In genomic region chr2:221549143-221549542, GRCh38 we compare ENCODE assay signal across 14 cellular contexts. TPM values are rescaled to one million over a fixed set of nuclear protein-coding genes. Genes with fewer than 3 reads are reported as not detected.
DNase-seq lines count a peak whose midpoint lies in the region; ATAC-seq, FAIRE-seq and TF ChIP-seq lines count a peak whose summit lies in the region.
"Had no signal": no experiment of that assay in that cellular context is flagged by ENCODE, and none has a peak within 500 bp of the region (broad histone marks: within the 10 kb centered on the region; RNA-seq: fewer than 3 reads in every experiment).

No MANE protein-coding gene starts in this region.

- H3K4me1 ChIP-seq in astrocyte (ENCODE audit: insufficient read depth, low read length), result no peaks in the 10 kb centered on the region
- H3K4me1 ChIP-seq: adrenal gland had no signal

- H3K27ac Mint-ChIP-seq in astrocyte (ENCODE audit: unreplicated experiment), result no peak overlapping the region

- H3K36me3 Mint-ChIP-seq in astrocyte (ENCODE audit: low read depth, unreplicated experiment), result peaks cover 7% of the 10 kb centered on the region

- no peaks in the 10 kb centered on the region for H3K79me2 ChIP-seq in astrocyte (ENCODE audit: insufficient read depth, low read length)

- FAIRE-seq in astrocyte (lab: Jason Lieb, UNC), result peak; percentile 20
- FAIRE-seq: endothelial cell of umbilical vein had no signal

- no peaks in the 10 kb centered on the region for H3K27me3 ChIP-seq in astrocyte (ENCODE audit: insufficient read depth, low read length)

- H3K9ac ChIP-seq in astrocyte (ENCODE audit: low read length), result no peak overlapping the region

- no peak overlapping the region for H3K27ac ChIP-seq in astrocyte (ENCODE audit: low read depth, low read length)
- H3K27ac ChIP-seq: adrenal gland, C4-2B had no signal

- DNase-seq in astrocyte (ENCODE audit: low read depth), result peak; percentile 72
- no peak for DNase-seq in amygdala (lab: John Stamatoyannopoulos, UW)
- DNase-seq in mucosa of gallbladder (ENCODE audit: low spot score), result no peak
- no peak for DNase-seq in DMS114 treated with DMSO at 0.1 percent for 48 hours (lab: John Stamatoyannopoulos, UW; ENCODE audit: unreplicated experiment)
- DNase-seq in LoVo (ENCODE audit: low spot score), result no peak
- DNase-seq: adrenal gland; NCI-H187 treated with DMSO at 0.1 percent for 48 hours; stimulated activated CD4-positive, alpha-beta T cell treated with anti-CD3 and anti-CD28 coated beads, Interleukin-2, amount 100 ng/mL, for 48 hours had no signal

- H3K9me3 Mint-ChIP-seq in astrocyte (ENCODE audit: unreplicated experiment), result peaks cover 4% of the 10 kb centered on the region

- H4K20me1 ChIP-seq in astrocyte (ENCODE audit: insufficient read depth, low read length), result no peaks in the 10 kb centered on the region

- ATAC-seq in GM18498 (IDR thresholded peaks at IDR 0.05; ENCODE audit: unreplicated experiment), result peak; percentile 91
- peak; percentile 85 for ATAC-seq in GM21367 (IDR thresholded peaks at IDR 0.05; ENCODE audit: unreplicated experiment)
- peak; percentile 72 for ATAC-seq in HG03039 (IDR thresholded peaks at IDR 0.05; ENCODE audit: unreplicated experiment)
- ATAC-seq: activated CD4-positive, CD25-positive, alpha-beta regulatory T cell treated with anti-CD3 and anti-CD28 coated beads, Interleukin-2, amount 50 U/mL, for 24 hours had no signal

- no peaks in the 10 kb centered on the region for H3K27me3 Mint-ChIP-seq in astrocyte (ENCODE audit: low read depth, unreplicated experiment)

- H3K4me2 ChIP-seq in astrocyte (ENCODE audit: low read length), result no peak overlapping the region

- no peak overlapping the region for H3K4me3 ChIP-seq in astrocyte (ENCODE audit: insufficient read depth, low read depth, low read length)
- H3K4me3 ChIP-seq: adrenal gland had no signal

- H3K36me3 ChIP-seq in astrocyte (ENCODE audit: insufficient read depth, low read length), result no peaks in the 10 kb centered on the region
- H3K36me3 ChIP-seq: adrenal gland had no signal

- no peak for TF ChIP-seq CTCF in astrocyte (IDR thresholded peaks at IDR 0.05; ENCODE audit: insufficient read depth, low read depth, low read length)

- H2AFZ ChIP-seq in astrocyte (ENCODE audit: low read depth, low read length), result no peak overlapping the region

- peaks cover 4% of the 10 kb centered on the region for H3K4me1 Mint-ChIP-seq in astrocyte (ENCODE audit: low read depth, unreplicated experiment)

- no peak overlapping the region for H3K4me3 Mint-ChIP-seq in astrocyte (ENCODE audit: unreplicated experiment)

- no peaks in the 10 kb centered on the region for H3K9me3 ChIP-seq in astrocyte (ENCODE audit: insufficient read depth, low read depth, low read length)
- H3K9me3 ChIP-seq: adrenal gland had no signal

RNA-seq across cellular contexts. Expression of gene EPHA4, which starts 23.0 kb away (rescaled TPM):
- total RNA-seq in astrocyte (30.1 and 35.7 TPM in 2 replicates), mucosa of gallbladder (9.0 TPM)
